11 cellular contexts compared by ENCODE assay signal in the genomic region with DNA sequence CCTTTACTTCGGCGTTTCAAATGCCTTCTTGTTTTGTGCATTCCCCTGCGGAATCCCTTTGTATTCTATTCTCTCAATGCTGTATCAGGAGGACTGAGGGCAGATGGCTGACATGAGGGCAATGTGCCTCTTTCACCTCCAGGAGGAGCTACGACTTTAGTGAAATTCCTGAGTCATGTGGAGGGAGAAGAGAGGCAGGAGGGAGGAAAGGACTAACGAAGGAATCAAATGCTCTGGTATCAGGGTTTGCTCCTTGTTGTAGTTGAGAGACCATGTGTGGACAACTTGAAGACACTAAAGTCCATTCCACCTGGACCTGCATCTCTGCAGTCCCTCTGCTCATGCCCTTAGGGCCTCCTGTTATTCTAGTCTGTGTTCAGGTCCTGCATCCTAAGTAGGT. TPM values are rescaled to one million over a fixed set of nuclear protein-coding genes. Genes with fewer than 3 reads are reported as not detected.
DNase-seq lines count a peak whose midpoint lies in the region; ATAC-seq and TF ChIP-seq lines count a peak whose summit lies in the region.
"Had no signal": no experiment of that assay in that cellular context is flagged by ENCODE, and none has a peak within 500 bp of the region (broad histone marks: within the 10 kb centered on the region; RNA-seq: fewer than 3 reads in every experiment).

No MANE protein-coding gene starts in this region.

- H3K36me3 ChIP-seq in A673 (ENCODE audit: insufficient read depth, low read length, poor library complexity, severe bottlenecking) (no peaks in the 10 kb centered on the region), OCI-LY7 (ENCODE audit: insufficient read depth, low read length) (no peaks in the 10 kb centered on the region), prostate gland (no peaks in the 10 kb centered on the region)
- H3K36me3 ChIP-seq: lower lobe of right lung had no signal

- peak; percentile 53 for DNase-seq in A673 (ENCODE audit: low spot score)
- peak; percentile 35 for DNase-seq in OCI-LY7 (ENCODE audit: low spot score)
- peak in 1 of 2 donors; percentile 18 for DNase-seq in foreskin keratinocyte
- no peak for DNase-seq in NK-92 (lab: John Stamatoyannopoulos, UW; ENCODE audit: unreplicated experiment)
- DNase-seq in prostate gland (ENCODE audit: low spot score) = no peak
- no peak for DNase-seq in NOMO-1 treated with dmso at 0.1 percent for 144 hours (lab: John Stamatoyannopoulos, UW; ENCODE audit: unreplicated experiment)
- DNase-seq: activated effector memory CD4-positive, alpha-beta T cell treated with Interleukin-2 at 50 U/mL for 16 hours; Calu3; lower lobe of right lung had no signal

- CTCF ChIA-PET in A673 (lab: Charles Lee) = no interaction called here
- CTCF ChIA-PET in OCI-LY7 (lab: Charles Lee; ENCODE audit: unreplicated experiment) = no interaction called here

- peaks cover 8% of the 10 kb centered on the region for H3K27me3 ChIP-seq in A673 (replicated peaks; ENCODE audit: insufficient read depth, low read depth, low read length, poor library complexity)
- H3K27me3 ChIP-seq in foreskin keratinocyte = peaks cover 5% of the 10 kb centered on the region
- H3K27me3 ChIP-seq in prostate gland (replicated peaks; ENCODE audit: insufficient read depth) = no peaks in the 10 kb centered on the region

- ATAC-seq in foreskin keratinocyte (peak; percentile 74), HG03378 (IDR thresholded peaks at IDR 0.05; ENCODE audit: unreplicated experiment) (no peak)
- ATAC-seq: lower lobe of right lung had no signal

- no peak for TF ChIP-seq POLR2A in prostate gland (IDR thresholded peaks at IDR 0.05)

- no peaks in the 10 kb centered on the region for H3K9me2 ChIP-seq in OCI-LY7 (ENCODE audit: insufficient read depth, low read length)

- H3K9me3 ChIP-seq in A673 (ENCODE audit: low read depth, low read length, poor library complexity, severe bottlenecking) (no peaks in the 10 kb centered on the region), OCI-LY7 (ENCODE audit: low read length) (no peaks in the 10 kb centered on the region), prostate gland (no peaks in the 10 kb centered on the region)
- H3K9me3 ChIP-seq: lower lobe of right lung had no signal

- 54% methylated on average over 5 of the region's 5 CpGs for WGBS in prostate gland

- H3K4me1 ChIP-seq in A673 (ENCODE audit: insufficient read depth, low read length, poor library complexity, severe bottlenecking) = no peaks in the 10 kb centered on the region
- H3K4me1 ChIP-seq in OCI-LY7 (ENCODE audit: insufficient read depth, low read length, poor library complexity, severe bottlenecking) = peaks cover 53% of the 10 kb centered on the region
- no peaks in the 10 kb centered on the region for H3K4me1 ChIP-seq in foreskin keratinocyte
- no peaks in the 10 kb centered on the region for H3K4me1 ChIP-seq in prostate gland (replicated peaks)
- H3K4me1 ChIP-seq: lower lobe of right lung had no signal

- H4K20me1 ChIP-seq in OCI-LY7 (ENCODE audit: insufficient read depth, low read length) = no peaks in the 10 kb centered on the region

- H2AFZ ChIP-seq in OCI-LY7 (ENCODE audit: low read length) = peak overlapping the region; percentile 2; the same call in 1 of the 2 replicates

- TF ChIP-seq CTCF in A673 (conservative IDR thresholded peaks at IDR 0.05; ENCODE audit: low read depth, low read length) = peak; percentile 49
- peak; percentile 33 for TF ChIP-seq CTCF in GM12873 (IDR thresholded peaks at IDR 0.05; ENCODE audit: insufficient read depth, low read depth, low read length, missing control alignments)
- TF ChIP-seq CTCF in OCI-LY7 (conservative IDR thresholded peaks at IDR 0.05; ENCODE audit: low read length) = peak; percentile 77
- TF ChIP-seq CTCF in foreskin keratinocyte (conservative IDR thresholded peaks at IDR 0.05) = peak; percentile 51
- TF ChIP-seq CTCF in prostate gland (IDR thresholded peaks at IDR 0.05) = no peak

- H3K27ac ChIP-seq in A673 (ENCODE audit: low read depth, low read length, poor library complexity, severe bottlenecking) (no peak overlapping the region), OCI-LY7 (ENCODE audit: low read depth, low read length, poor library complexity, severe bottlenecking) (peak overlapping the region; percentile 52), foreskin keratinocyte (no peak overlapping the region), prostate gland (no peak overlapping the region)
- H3K27ac ChIP-seq: lower lobe of right lung had no signal

- H3K4me3 ChIP-seq in A673 (ENCODE audit: low read depth, low read length, poor library complexity, severe bottlenecking) (no peak overlapping the region), OCI-LY7 (ENCODE audit: low read depth, low read length, poor library complexity, severe bottlenecking) (no peak overlapping the region), prostate gland (no peak overlapping the region)
- H3K4me3 ChIP-seq: lower lobe of right lung had no signal

- POLR2A ChIA-PET in A673 (lab: Charles Lee; ENCODE audit: low non-redundant PET) = interaction anchor here (0.7 kb wide), 1 partner anchor 11 kb away, joined by 5 read pairs; no protein-coding TSS in a partner anchor
- POLR2A ChIA-PET in OCI-LY7 (lab: Charles Lee) = no interaction called here

- peak overlapping the region; percentile 62 for H3K4me2 ChIP-seq in OCI-LY7 (ENCODE audit: low read length)

- BruUV-seq in A673 (replicated peaks; lab: Mats Ljungman, UMichigan) (no TSS peak), OCI-LY7 (replicated peaks; lab: Mats Ljungman, UMichigan) (no TSS peak)

- no peaks in the 10 kb centered on the region for H3K79me2 ChIP-seq in OCI-LY7 (ENCODE audit: insufficient read depth, low read depth, low read length)

- intact Hi-C loops in A673 (cut with micrococcal nuclease; ENCODE audit: unreplicated experiment) = no loop called here
- intact Hi-C loops in OCI-LY7 (cut with micrococcal nuclease; ENCODE audit: unreplicated experiment) = no loop called here
- intact Hi-C loops in prostate gland (cut with DNase I) = no loop called here

RNA-seq across cellular contexts. Expression of gene PRSS58, which starts 40.2 kb away (rescaled TPM):
- total RNA-seq in A673 (2021) = not detected in 2 replicates
- total RNA-seq in OCI-LY7 (2014; rRNA removed; shearing (Covaris generic)) = not detected in 2 replicates
- not detected in 2 replicates for total RNA-seq in OCI-LY7 (2022)
- not detected in 2 replicates for total RNA-seq in foreskin keratinocyte
- polyA plus RNA-seq in foreskin keratinocyte = not detected in 2 replicates
- under 1 TPM in 1 of 2 donors, not detected in 1; 0.91 TPM for total RNA-seq in prostate gland
- total RNA-seq: Calu3, lower lobe of right lung had no signal

Comparison
In these comparisons a context has a peak if more than half of its experiments do, and no peak if none do; other contexts are left out.
1. DNase-seq: peak in A673 (single experiment) and OCI-LY7 (single experiment); none in NK-92 (single experiment), prostate gland (single experiment) and NOMO-1 treated with dmso at 0.1 percent for 144 hours (single experiment).
2. CTCF ChIP-seq: peak in A673 (single experiment), GM12873 (single experiment), OCI-LY7 (single experiment) and foreskin keratinocyte (single experiment); none in prostate gland (0 of 4).